In the genomic region with DNA sequence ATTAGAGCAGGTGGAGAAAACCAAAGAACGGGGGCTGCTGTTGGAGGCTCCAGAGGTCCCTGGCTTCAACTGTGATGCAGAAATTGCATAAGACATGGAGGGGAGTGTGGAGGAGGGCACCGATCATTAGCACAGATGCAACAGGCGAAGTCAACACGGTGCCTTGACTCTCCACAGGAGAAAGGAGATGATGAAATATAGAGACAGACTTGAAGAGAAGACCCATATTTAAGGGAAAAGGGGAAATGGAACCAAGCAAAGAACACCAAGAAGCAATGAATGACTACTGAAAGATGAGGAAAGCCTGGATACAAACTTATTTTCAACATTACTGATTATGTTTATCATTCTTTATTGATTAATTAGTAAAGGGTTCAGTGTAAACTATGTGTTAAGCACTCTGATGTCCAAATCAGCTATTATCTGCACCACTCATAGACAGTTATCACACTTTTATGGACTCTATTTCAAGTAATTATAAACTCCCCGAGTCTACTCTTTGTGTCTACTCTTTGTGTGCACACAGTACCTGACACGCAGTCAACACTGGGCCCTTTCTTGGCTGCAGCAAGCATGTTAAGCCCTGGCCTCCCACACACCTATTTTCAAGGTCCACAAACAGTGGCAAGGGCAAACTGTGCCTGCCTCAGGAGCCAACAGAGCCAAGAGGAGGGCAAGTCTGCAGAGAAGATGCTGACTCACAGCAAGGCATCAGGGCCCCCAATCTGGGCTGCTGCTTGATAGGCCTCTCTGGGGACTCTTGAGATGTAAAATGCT, we compare ENCODE assay signal across 1 cellular context.
TF ChIP-seq lines count a peak whose summit lies in the region.

No MANE protein-coding gene starts in this region.

TF ChIP-seq in K562, 482 proteins besides CTCF, POLR2A, EP300 and RAD21 (continues in another document):
- TF ChIP-seq CEBPZ (IDR thresholded peaks at IDR 0.05; ENCODE audit: borderline replicate concordance, low read depth, low read length) (no peak), SMARCA5 (IDR thresholded peaks at IDR 0.05) (no peak), SP1 (CRISPR knock-in tag; IDR thresholded peaks at IDR 0.05) (no peak), PHB (CRISPR knock-in tag; IDR thresholded peaks at IDR 0.05) (no peak), NFE2 (IDR thresholded peaks at IDR 0.05; ENCODE audit: low read depth) (peak; percentile 21; the same call in 1 of the 2 replicates), ZNF609 (CRISPR knock-in tag; IDR thresholded peaks at IDR 0.05; ENCODE audit: borderline replicate concordance) (no peak), RREB1 (CRISPR knock-in tag; IDR thresholded peaks at IDR 0.05) (no peak), FOS (IDR thresholded peaks at IDR 0.05; ENCODE audit: extremely low read depth, insufficient read length) (no peak), MBD2 (IDR thresholded peaks at IDR 0.05; ENCODE audit: borderline replicate concordance, low read depth) (no peak), CXXC5 (CRISPR knock-in tag; IDR thresholded peaks at IDR 0.05) (0 out of 2 replicates have a peak, but pooled peaks have one; percentile 12), GTF2F1 (IDR thresholded peaks at IDR 0.05; ENCODE audit: low read depth, low read length) (no peak), XRCC4 (IDR thresholded peaks at IDR 0.05; ENCODE audit: extremely low read depth, insufficient read depth, insufficient read length) (no peak), MAFG (tag; conservative IDR thresholded peaks at IDR 0.05) (no peak), ZNF589 (CRISPR knock-in tag; IDR thresholded peaks at IDR 0.05; ENCODE audit: low read depth) (peak; percentile 87; the same call in 1 of the 2 replicates), TFE3 (CRISPR knock-in tag; IDR thresholded peaks at IDR 0.05) (no peak), STAT5B (CRISPR knock-in tag; IDR thresholded peaks at IDR 0.05) (no peak), ZNF41 (CRISPR knock-in tag; conservative IDR thresholded peaks at IDR 0.05) (no peak), HNRNPK (IDR thresholded peaks at IDR 0.05; ENCODE audit: low read depth, low read length, poor library complexity, severe bottlenecking) (no peak)
- TF ChIP-seq, protein P1, sequence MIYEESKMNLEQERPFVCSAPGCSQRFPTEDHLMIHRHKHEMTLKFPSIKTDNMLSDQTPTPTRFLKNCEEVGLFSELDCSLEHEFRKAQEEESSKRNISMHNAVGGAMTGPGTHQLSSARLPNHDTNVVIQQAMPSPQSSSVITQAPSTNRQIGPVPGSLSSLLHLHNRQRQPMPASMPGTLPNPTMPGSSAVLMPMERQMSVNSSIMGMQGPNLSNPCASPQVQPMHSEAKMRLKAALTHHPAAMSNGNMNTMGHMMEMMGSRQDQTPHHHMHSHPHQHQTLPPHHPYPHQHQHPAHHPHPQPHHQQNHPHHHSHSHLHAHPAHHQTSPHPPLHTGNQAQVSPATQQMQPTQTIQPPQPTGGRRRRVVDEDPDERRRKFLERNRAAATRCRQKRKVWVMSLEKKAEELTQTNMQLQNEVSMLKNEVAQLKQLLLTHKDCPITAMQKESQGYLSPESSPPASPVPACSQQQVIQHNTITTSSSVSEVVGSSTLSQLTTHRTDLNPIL (CRISPR knock-in tag; IDR thresholded peaks at IDR 0.05): no peak
- TF ChIP-seq, protein P2, sequence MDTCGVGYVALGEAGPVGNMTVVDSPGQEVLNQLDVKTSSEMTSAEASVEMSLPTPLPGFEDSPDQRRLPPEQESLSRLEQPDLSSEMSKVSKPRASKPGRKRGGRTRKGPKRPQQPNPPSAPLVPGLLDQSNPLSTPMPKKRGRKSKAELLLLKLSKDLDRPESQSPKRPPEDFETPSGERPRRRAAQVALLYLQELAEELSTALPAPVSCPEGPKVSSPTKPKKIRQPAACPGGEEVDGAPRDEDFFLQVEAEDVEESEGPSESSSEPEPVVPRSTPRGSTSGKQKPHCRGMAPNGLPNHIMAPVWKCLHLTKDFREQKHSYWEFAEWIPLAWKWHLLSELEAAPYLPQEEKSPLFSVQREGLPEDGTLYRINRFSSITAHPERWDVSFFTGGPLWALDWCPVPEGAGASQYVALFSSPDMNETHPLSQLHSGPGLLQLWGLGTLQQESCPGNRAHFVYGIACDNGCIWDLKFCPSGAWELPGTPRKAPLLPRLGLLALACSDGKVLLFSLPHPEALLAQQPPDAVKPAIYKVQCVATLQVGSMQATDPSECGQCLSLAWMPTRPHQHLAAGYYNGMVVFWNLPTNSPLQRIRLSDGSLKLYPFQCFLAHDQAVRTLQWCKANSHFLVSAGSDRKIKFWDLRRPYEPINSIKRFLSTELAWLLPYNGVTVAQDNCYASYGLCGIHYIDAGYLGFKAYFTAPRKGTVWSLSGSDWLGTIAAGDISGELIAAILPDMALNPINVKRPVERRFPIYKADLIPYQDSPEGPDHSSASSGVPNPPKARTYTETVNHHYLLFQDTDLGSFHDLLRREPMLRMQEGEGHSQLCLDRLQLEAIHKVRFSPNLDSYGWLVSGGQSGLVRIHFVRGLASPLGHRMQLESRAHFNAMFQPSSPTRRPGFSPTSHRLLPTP (IDR thresholded peaks at IDR 0.05; ENCODE audit: borderline replicate concordance, extremely low read depth, insufficient read length): no peak
- TF ChIP-seq, protein P3, sequence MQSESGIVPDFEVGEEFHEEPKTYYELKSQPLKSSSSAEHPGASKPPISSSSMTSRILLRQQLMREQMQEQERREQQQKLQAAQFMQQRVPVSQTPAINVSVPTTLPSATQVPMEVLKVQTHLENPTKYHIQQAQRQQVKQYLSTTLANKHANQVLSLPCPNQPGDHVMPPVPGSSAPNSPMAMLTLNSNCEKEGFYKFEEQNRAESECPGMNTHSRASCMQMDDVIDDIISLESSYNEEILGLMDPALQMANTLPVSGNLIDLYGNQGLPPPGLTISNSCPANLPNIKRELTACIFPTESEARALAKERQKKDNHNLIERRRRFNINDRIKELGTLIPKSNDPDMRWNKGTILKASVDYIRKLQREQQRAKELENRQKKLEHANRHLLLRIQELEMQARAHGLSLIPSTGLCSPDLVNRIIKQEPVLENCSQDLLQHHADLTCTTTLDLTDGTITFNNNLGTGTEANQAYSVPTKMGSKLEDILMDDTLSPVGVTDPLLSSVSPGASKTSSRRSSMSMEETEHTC (IDR thresholded peaks at IDR 0.05): no peak
- TF ChIP-seq, protein P4, sequence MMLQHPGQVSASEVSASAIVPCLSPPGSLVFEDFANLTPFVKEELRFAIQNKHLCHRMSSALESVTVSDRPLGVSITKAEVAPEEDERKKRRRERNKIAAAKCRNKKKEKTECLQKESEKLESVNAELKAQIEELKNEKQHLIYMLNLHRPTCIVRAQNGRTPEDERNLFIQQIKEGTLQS (IDR thresholded peaks at IDR 0.05): peak; percentile 54; the same call in 1 of the 2 replicates
- TF ChIP-seq, protein P4 (CRISPR knock-in tag; conservative IDR thresholded peaks at IDR 0.05): no peak
- TF ChIP-seq, protein P5, sequence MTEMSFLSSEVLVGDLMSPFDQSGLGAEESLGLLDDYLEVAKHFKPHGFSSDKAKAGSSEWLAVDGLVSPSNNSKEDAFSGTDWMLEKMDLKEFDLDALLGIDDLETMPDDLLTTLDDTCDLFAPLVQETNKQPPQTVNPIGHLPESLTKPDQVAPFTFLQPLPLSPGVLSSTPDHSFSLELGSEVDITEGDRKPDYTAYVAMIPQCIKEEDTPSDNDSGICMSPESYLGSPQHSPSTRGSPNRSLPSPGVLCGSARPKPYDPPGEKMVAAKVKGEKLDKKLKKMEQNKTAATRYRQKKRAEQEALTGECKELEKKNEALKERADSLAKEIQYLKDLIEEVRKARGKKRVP (CRISPR knock-in tag; IDR thresholded peaks at IDR 0.05): peak; percentile 86
